Comparison of ENCODE assay signal across 14 cellular contexts in the genomic region with DNA sequence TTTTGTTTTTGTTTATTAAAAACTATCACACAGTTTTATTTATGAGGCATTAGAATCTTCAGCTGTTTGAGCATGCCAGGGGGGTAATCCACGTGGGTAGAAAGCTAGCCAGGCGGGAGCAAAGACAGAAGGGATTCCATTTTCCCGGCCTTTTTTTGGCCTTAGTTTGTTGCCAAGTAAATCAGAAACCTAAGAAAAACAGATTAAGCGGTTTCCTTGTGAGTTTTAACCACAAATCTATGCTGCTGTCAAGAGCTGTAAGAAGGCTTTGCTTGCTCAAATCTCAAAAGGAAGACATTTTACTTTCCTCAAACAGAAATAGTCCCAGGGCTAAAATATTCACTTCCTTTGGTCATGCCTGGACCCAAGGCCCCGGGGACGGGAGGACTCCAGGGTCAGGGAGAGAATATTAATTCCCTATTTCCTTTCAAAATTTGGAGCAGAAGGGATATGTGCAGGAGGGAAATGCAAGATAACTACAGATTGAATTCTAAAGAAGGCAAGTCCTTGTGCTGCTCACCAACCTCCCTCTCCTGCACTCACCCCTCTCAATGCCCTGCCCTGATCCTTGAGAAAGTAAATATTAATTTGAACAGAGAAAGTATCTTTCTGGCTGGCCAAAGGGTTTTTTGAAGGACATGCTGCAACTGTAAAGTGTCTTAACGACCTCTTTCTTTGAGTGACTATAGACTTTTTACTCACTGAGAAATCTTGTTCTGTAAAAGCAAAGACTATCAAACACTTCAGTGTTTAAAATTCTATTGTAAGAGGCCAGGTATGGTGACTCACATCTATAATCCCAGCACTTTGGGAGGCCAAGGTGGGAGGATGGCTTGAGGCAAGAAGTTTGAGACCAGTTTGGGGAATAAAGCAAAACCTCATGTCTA.
DNase-seq lines count a peak whose midpoint lies in the region; ATAC-seq and TF ChIP-seq lines count a peak whose summit lies in the region.
"Had no signal": no experiment of that assay in that cellular context is flagged by ENCODE, and none has a peak within 500 bp of the region (broad histone marks: within the 10 kb centered on the region; RNA-seq: fewer than 3 reads in every experiment).

No MANE protein-coding gene starts in this region.

- no peaks in the 10 kb centered on the region for H3K36me3 Mint-ChIP-seq in nephron progenitor cell (ENCODE audit: low read depth)
- H3K36me3 Mint-ChIP-seq: activated naive CD4-positive, alpha-beta T cell treated with anti-CD3 and anti-CD28 coated beads, Interleukin-2, amount 10 ng/mL, durations not matched to agents 7 days and 5 days had no signal

- H3K27ac Mint-ChIP-seq in nephron progenitor cell, result peak overlapping the region; percentile 16
- H3K27ac Mint-ChIP-seq: activated CD4-positive, alpha-beta T cell treated with anti-CD3 and anti-CD28 coated beads, Interleukin-2, amount 10 ng/mL, durations not matched to agents 7 days and 5 days; activated naive CD4-positive, alpha-beta T cell treated with anti-CD3 and anti-CD28 coated beads, Interleukin-2, amount 10 ng/mL, durations not matched to agents 7 days and 5 days had no signal

- DNase-seq in adipocyte (ENCODE audit: low read depth) (peak; percentile 6), fibroblast of villous mesenchyme (ENCODE audit: low read depth) (peak; percentile 26), nephron progenitor cell (no peak), right atrium auricular region (ENCODE audit: low spot score) (no peak), NCI-H2227 treated with DMSO at 0.1 percent for 48 hours (lab: John Stamatoyannopoulos, UW) (no peak)
- DNase-seq: activated CD4-positive, alpha-beta T cell treated with anti-CD3 and anti-CD28 coated beads, Interleukin-2, amount 10 ng/mL, durations not matched to agents 7 days and 5 days; activated naive CD4-positive, alpha-beta T cell treated with anti-CD3 and anti-CD28 coated beads, Interleukin-2, amount 10 ng/mL, durations not matched to agents 7 days and 5 days; effector memory CD4-positive, alpha-beta T cell; NCI-H1092 treated with DMSO at 0.1 percent for 48 hours; stimulated activated naive CD4-positive, alpha-beta T cell treated with Interleukin-2 at 50 U/mL for 16 hours had no signal

- H3K27me3 Mint-ChIP-seq in nephron progenitor cell (ENCODE audit: low read depth, poor library complexity), result peaks cover 31% of the 10 kb centered on the region

- H3K9me3 ChIP-seq in adipocyte (ENCODE audit: control insufficient read depth, low read length), result no peaks in the 10 kb centered on the region
- no peaks in the 10 kb centered on the region for H3K9me3 ChIP-seq in subcutaneous abdominal adipose tissue (ENCODE audit: control insufficient read depth in 5 of 5, low read length in 5 of 5)
- H3K9me3 ChIP-seq in right atrium auricular region, result no peaks in the 10 kb centered on the region

- ATAC-seq in HG03342 (IDR thresholded peaks at IDR 0.05; ENCODE audit: unreplicated experiment) (no peak), GM21576 (IDR thresholded peaks at IDR 0.05; ENCODE audit: unreplicated experiment) (no peak)

- peaks cover 5% of the 10 kb centered on the region for H3K27me3 ChIP-seq in adipocyte (replicated peaks; ENCODE audit: control insufficient read depth, insufficient read depth, low read length)
- H3K27me3 ChIP-seq in subcutaneous abdominal adipose tissue (ENCODE audit: control insufficient read depth in 5 of 5, insufficient read depth in 4 of 5, low read length in 5 of 5), result no peaks in the 10 kb centered on the region
- no peaks in the 10 kb centered on the region for H3K27me3 ChIP-seq in right atrium auricular region
- H3K27me3 ChIP-seq: cardiac muscle cell had no signal

- no peaks in the 10 kb centered on the region for H3K9me3 Mint-ChIP-seq in nephron progenitor cell

- H3K27ac ChIP-seq in subcutaneous abdominal adipose tissue (ENCODE audit: low read depth, low read length) (peak overlapping the region; percentile 56), right atrium auricular region (no peak overlapping the region)
- H3K27ac ChIP-seq: cardiac muscle cell had no signal

- peaks cover 8% of the 10 kb centered on the region for H3K4me1 ChIP-seq in adipocyte (ENCODE audit: control insufficient read depth, insufficient read depth, low read length)
- H3K4me1 ChIP-seq in subcutaneous abdominal adipose tissue (ENCODE audit: control insufficient read depth in 5 of 5, insufficient read depth in 5 of 5, low read length in 5 of 5), result peaks cover 4 to 39% (median 33%) of the 10 kb centered on the region in 5 donors
- H3K4me1 ChIP-seq in right atrium auricular region, result peaks cover 0 to 30% of the 10 kb centered on the region in 2 donors

- H3K4me3 Mint-ChIP-seq in nephron progenitor cell, result no peak overlapping the region
- H3K4me3 Mint-ChIP-seq: activated CD4-positive, alpha-beta T cell treated with anti-CD3 and anti-CD28 coated beads, Interleukin-2, amount 10 ng/mL, durations not matched to agents 7 days and 5 days; activated naive CD4-positive, alpha-beta T cell treated with anti-CD3 and anti-CD28 coated beads, Interleukin-2, amount 10 ng/mL, durations not matched to agents 7 days and 5 days had no signal

- no peak overlapping the region for H3K4me3 ChIP-seq in adipocyte (ENCODE audit: low read length)
- H3K4me3 ChIP-seq in fibroblast of villous mesenchyme (ENCODE audit: low read depth, low read length), result no peak overlapping the region
- H3K4me3 ChIP-seq in subcutaneous abdominal adipose tissue (ENCODE audit: low read depth in 1 of 5, low read length in 5 of 5), result no peak overlapping the region
- no peak overlapping the region for H3K4me3 ChIP-seq in right atrium auricular region
- H3K4me3 ChIP-seq: cardiac muscle cell had no signal

- H3K4me1 Mint-ChIP-seq in nephron progenitor cell, result peaks cover 27% of the 10 kb centered on the region

- H3K9ac ChIP-seq in adipocyte (ENCODE audit: low read length), result no peak overlapping the region
- peak overlapping the region in 1 of 5 donors; percentile 20 for H3K9ac ChIP-seq in subcutaneous abdominal adipose tissue (ENCODE audit: low read length in 5 of 5)

- H3K36me3 ChIP-seq in adipocyte (ENCODE audit: control insufficient read depth, insufficient read depth, low read length, severe bottlenecking) (no peaks in the 10 kb centered on the region), subcutaneous abdominal adipose tissue (ENCODE audit: control insufficient read depth in 5 of 5, insufficient read depth in 5 of 5, low read length in 5 of 5) (no peaks in the 10 kb centered on the region), right atrium auricular region (no peaks in the 10 kb centered on the region)
- H3K36me3 ChIP-seq: cardiac muscle cell had no signal

- TF ChIP-seq CTCF in fibroblast of villous mesenchyme (IDR thresholded peaks at IDR 0.05; ENCODE audit: insufficient read depth, low read depth, low read length), result no peak
- TF ChIP-seq CTCF in nephron progenitor cell (IDR thresholded peaks at IDR 0.05), result no peak
- no peak for TF ChIP-seq CTCF in right atrium auricular region (IDR thresholded peaks at IDR 0.05)

Comparison
In these comparisons a context has a peak if more than half of its experiments do, and no peak if none do; other contexts are left out.
1. DNase-seq: peak in adipocyte (single experiment) and fibroblast of villous mesenchyme (single experiment); none in nephron progenitor cell (single experiment), right atrium auricular region (single experiment) and NCI-H2227 treated with DMSO at 0.1 percent for 48 hours (single experiment).